Comparison of ENCODE assay signal across 14 cellular contexts in genomic region chr13:95246292-95247082, GRCh38. TPM values are rescaled to one million over a fixed set of nuclear protein-coding genes. Genes with fewer than 3 reads are reported as not detected.
DNase-seq lines count a peak whose midpoint lies in the region; ATAC-seq and TF ChIP-seq lines count a peak whose summit lies in the region.
"Had no signal": no experiment of that assay in that cellular context is flagged by ENCODE, and none has a peak within 500 bp of the region (broad histone marks: within the 10 kb centered on the region; RNA-seq: fewer than 3 reads in every experiment).

No MANE protein-coding gene starts in this region.

- CTCF ChIA-PET in activated CD4-positive, alpha-beta T cell treated with anti-CD3 and anti-CD28 coated beads, Interleukin-2, amount 10 ng/mL, durations not matched to agents 7 days and 5 days (lab: Charles Lee), result no interaction called here
- CTCF ChIA-PET in activated CD4-positive, alpha-beta T cell treated with anti-CD3 and anti-CD28 coated beads for 36 hours (lab: Charles Lee), result interaction anchor here (0.5 to 1.5 kb wide), 2 partner anchors 20 to 100 kb away, joined by 4 to 5 read pairs; no protein-coding TSS in a partner anchor
- CTCF ChIA-PET in mammary epithelial cell (lab: Charles Lee; ENCODE audit: low non-redundant PET), result no interaction called here

- H3K4me1 Mint-ChIP-seq in activated CD4-positive, alpha-beta T cell treated with anti-CD3 and anti-CD28 coated beads, Interleukin-2, amount 10 ng/mL, durations not matched to agents 7 days and 5 days, result peaks cover 2% of the 10 kb centered on the region
- peaks cover 3% of the 10 kb centered on the region for H3K4me1 Mint-ChIP-seq in activated CD4-positive, alpha-beta T cell treated with anti-CD3 and anti-CD28 coated beads for 36 hours
- H3K4me1 Mint-ChIP-seq: activated T-helper 17 cell treated with anti-CD3 and anti-CD28 coated beads, Interleukin-2, amount 50 U/mL, for 72 hours; H9 had no signal

- H3K4me2 ChIP-seq in mammary epithelial cell (ENCODE audit: insufficient read depth, low read depth, low read length), result no peak overlapping the region

- intact Hi-C loops in activated CD4-positive, alpha-beta T cell treated with anti-CD3 and anti-CD28 coated beads for 36 hours (cut with DNase I, micrococcal nuclease), result no loop called here
- intact Hi-C loops in mammary epithelial cell (cut with micrococcal nuclease) (no loop called here), upper lobe of right lung (cut with DNase I) (no loop called here)

- no peak for DNase-seq in activated CD4-positive, alpha-beta T cell treated with anti-CD3 and anti-CD28 coated beads, Interleukin-2, amount 10 ng/mL, durations not matched to agents 7 days and 5 days
- DNase-seq in activated CD4-positive, alpha-beta T cell treated with anti-CD3 and anti-CD28 coated beads for 36 hours, result no peak
- DNase-seq in NCI-H524 (lab: John Stamatoyannopoulos, UW) (peak; percentile 63 to 72), mammary epithelial cell (peak; percentile 55), upper lobe of right lung (no peak), NCI-H446 (lab: John Stamatoyannopoulos, UW) (no peak), 8988T (no peak), ACHN (no peak)
- DNase-seq: caudate nucleus; H9; islet precursor cell; stimulated activated CD4-positive, alpha-beta T cell treated with anti-CD3 and anti-CD28 coated beads, Interleukin-4, amount 100 ng/mL, for 1 hour; substantia nigra had no signal

- no TSS peak for BruUV-seq in mammary epithelial cell (replicated peaks; lab: Mats Ljungman, UMichigan)

- POLR2A ChIA-PET in activated CD4-positive, alpha-beta T cell treated with anti-CD3 and anti-CD28 coated beads, Interleukin-2, amount 10 ng/mL, durations not matched to agents 7 days and 5 days (lab: Charles Lee), result no interaction called here
- POLR2A ChIA-PET in activated CD4-positive, alpha-beta T cell treated with anti-CD3 and anti-CD28 coated beads for 36 hours (lab: Charles Lee), result no interaction called here

- H3K27me3 ChIP-seq in mammary epithelial cell (ENCODE audit: insufficient read depth, low read length) (no peaks in the 10 kb centered on the region), upper lobe of right lung (no peaks in the 10 kb centered on the region)

- H3K9ac ChIP-seq in mammary epithelial cell (ENCODE audit: insufficient read depth, low read length), result no peak overlapping the region

- no peaks in the 10 kb centered on the region for H3K79me2 ChIP-seq in mammary epithelial cell (ENCODE audit: insufficient read depth, low read length)

- in situ Hi-C loops in mammary epithelial cell (cut with MboI; ENCODE audit: low sequenced_read_pairs in 2 of 2) (no loop called here), ACHN (cut with HindIII; ENCODE audit: low pct_ligation_motif_present, low pct_unique_long_range_greater_than_20kb, low sequenced_read_pairs) (no loop called here)

- H3K36me3 ChIP-seq in mammary epithelial cell (ENCODE audit: insufficient read depth, low read length) (no peaks in the 10 kb centered on the region), upper lobe of right lung (no peaks in the 10 kb centered on the region)

- no peaks in the 10 kb centered on the region for H3K27me3 Mint-ChIP-seq in activated CD4-positive, alpha-beta T cell treated with anti-CD3 and anti-CD28 coated beads, Interleukin-2, amount 10 ng/mL, durations not matched to agents 7 days and 5 days
- H3K27me3 Mint-ChIP-seq in activated CD4-positive, alpha-beta T cell treated with anti-CD3 and anti-CD28 coated beads for 36 hours, result no peaks in the 10 kb centered on the region
- H3K27me3 Mint-ChIP-seq: activated T-helper 17 cell treated with anti-CD3 and anti-CD28 coated beads, Interleukin-2, amount 50 U/mL, for 72 hours had no signal

- 61% methylated on average over 8 of the region's 10 CpGs for WGBS in mammary epithelial cell (ENCODE audit: low coverage, missing lambda C conversion rate)

- H3K9me3 ChIP-seq in mammary epithelial cell (replicated peaks; ENCODE audit: insufficient read depth, low read length), result no peaks in the 10 kb centered on the region
- no peaks in the 10 kb centered on the region for H3K9me3 ChIP-seq in upper lobe of right lung

- dilution Hi-C loops in mammary epithelial cell (cut with HindIII; ENCODE audit: low sequenced_read_pairs), result no loop called here

- TF ChIP-seq CTCF in mammary epithelial cell (conservative IDR thresholded peaks at IDR 0.05 in 1 of 2, IDR thresholded peaks at IDR 0.05 in 1 of 2; ENCODE audit: extremely low read depth in 1 of 2, insufficient read depth in 1 of 2, low read depth in 1 of 2, low read length in 2 of 2), result no peak
- TF ChIP-seq CTCF in upper lobe of right lung (IDR thresholded peaks at IDR 0.05), result no peak

- H4K20me1 ChIP-seq in mammary epithelial cell (ENCODE audit: insufficient read depth, low read length), result no peaks in the 10 kb centered on the region

- H2AFZ ChIP-seq in mammary epithelial cell (ENCODE audit: low read depth, low read length), result no peak overlapping the region

- H3K9me3 Mint-ChIP-seq in activated CD4-positive, alpha-beta T cell treated with anti-CD3 and anti-CD28 coated beads, Interleukin-2, amount 10 ng/mL, durations not matched to agents 7 days and 5 days, result no peaks in the 10 kb centered on the region
- H3K9me3 Mint-ChIP-seq in activated CD4-positive, alpha-beta T cell treated with anti-CD3 and anti-CD28 coated beads for 36 hours (ENCODE audit: low read depth), result no peaks in the 10 kb centered on the region
- H3K9me3 Mint-ChIP-seq: activated T-helper 17 cell treated with anti-CD3 and anti-CD28 coated beads, Interleukin-2, amount 50 U/mL, for 72 hours; H9 had no signal

- no peak overlapping the region for H3K4me3 ChIP-seq in mammary epithelial cell (replicated peaks in 1 of 3; ENCODE audit: insufficient read depth in 1 of 3, low read depth in 2 of 3, low read length in 3 of 3)
- H3K4me3 ChIP-seq in upper lobe of right lung, result no peak overlapping the region

- H3K27ac Mint-ChIP-seq in activated CD4-positive, alpha-beta T cell treated with anti-CD3 and anti-CD28 coated beads, Interleukin-2, amount 10 ng/mL, durations not matched to agents 7 days and 5 days, result peak overlapping the region; percentile 39
- no peak overlapping the region for H3K27ac Mint-ChIP-seq in activated CD4-positive, alpha-beta T cell treated with anti-CD3 and anti-CD28 coated beads for 36 hours
- H3K27ac Mint-ChIP-seq: activated T-helper 17 cell treated with anti-CD3 and anti-CD28 coated beads, Interleukin-2, amount 50 U/mL, for 72 hours had no signal

- H3K36me3 Mint-ChIP-seq in activated CD4-positive, alpha-beta T cell treated with anti-CD3 and anti-CD28 coated beads, Interleukin-2, amount 10 ng/mL, durations not matched to agents 7 days and 5 days (ENCODE audit: low read depth), result peaks cover 7% of the 10 kb centered on the region
- H3K36me3 Mint-ChIP-seq in activated CD4-positive, alpha-beta T cell treated with anti-CD3 and anti-CD28 coated beads for 36 hours (ENCODE audit: low read depth), result peaks cover 18% of the 10 kb centered on the region

- peaks cover 8% of the 10 kb centered on the region for H3K4me1 ChIP-seq in mammary epithelial cell (ENCODE audit: insufficient read depth, low read length)
- peaks cover 5% of the 10 kb centered on the region for H3K4me1 ChIP-seq in upper lobe of right lung

- no peak overlapping the region for H3K4me3 Mint-ChIP-seq in activated CD4-positive, alpha-beta T cell treated with anti-CD3 and anti-CD28 coated beads, Interleukin-2, amount 10 ng/mL, durations not matched to agents 7 days and 5 days
- no peak overlapping the region for H3K4me3 Mint-ChIP-seq in activated CD4-positive, alpha-beta T cell treated with anti-CD3 and anti-CD28 coated beads for 36 hours
- H3K4me3 Mint-ChIP-seq: activated T-helper 17 cell treated with anti-CD3 and anti-CD28 coated beads, Interleukin-2, amount 50 U/mL, for 72 hours; H9 had no signal

- H3K27ac ChIP-seq in mammary epithelial cell (ENCODE audit: insufficient read depth, low read depth, low read length) (no peak overlapping the region), upper lobe of right lung (no peak overlapping the region)

- no peak for ATAC-seq in activated CD4-positive, alpha-beta T cell treated with anti-CD3 and anti-CD28 coated beads for 36 hours
- peak; percentile 73 for ATAC-seq in upper lobe of right lung
- ATAC-seq: activated T-helper 17 cell treated with anti-CD3 and anti-CD28 coated beads, Interleukin-2, amount 50 U/mL, for 72 hours had no signal

RNA-seq across cellular contexts. Expression of gene ABCC4, which starts 54.8 kb away (rescaled TPM):
- 1 to 10 TPM; 4.8 to 7.0 TPM for total RNA-seq in activated CD4-positive, alpha-beta T cell treated with anti-CD3 and anti-CD28 coated beads, Interleukin-2, amount 10 ng/mL, durations not matched to agents 7 days and 5 days
- 1 to 10 TPM; 9.0 to 9.5 TPM for total RNA-seq in activated CD4-positive, alpha-beta T cell treated with anti-CD3 and anti-CD28 coated beads for 36 hours
- total RNA-seq in mammary epithelial cell (1 to 10 TPM; 4.0 to 8.1 TPM), upper lobe of right lung (28.1 TPM)
- 4.6 TPM for polyA plus RNA-seq in mammary epithelial cell
- polyA minus RNA-seq in mammary epithelial cell, result 17.4 TPM

Comparison
In these comparisons a context has a peak if more than half of its experiments do, and no peak if none do; other contexts are left out.
1. DNase-seq: peak in NCI-H524 (2 of 2) and mammary epithelial cell (single experiment); none in activated CD4-positive, alpha-beta T cell treated with anti-CD3 and anti-CD28 coated beads, Interleukin-2, amount 10 ng/mL, durations not matched to agents 7 days and 5 days (single experiment), activated CD4-positive, alpha-beta T cell treated with anti-CD3 and anti-CD28 coated beads for 36 hours (single experiment), upper lobe of right lung (single experiment), NCI-H446 (0 of 2), 8988T (single experiment) and ACHN (single experiment).